Comparison of ENCODE assay signal across 10 cellular contexts in the genomic region with DNA sequence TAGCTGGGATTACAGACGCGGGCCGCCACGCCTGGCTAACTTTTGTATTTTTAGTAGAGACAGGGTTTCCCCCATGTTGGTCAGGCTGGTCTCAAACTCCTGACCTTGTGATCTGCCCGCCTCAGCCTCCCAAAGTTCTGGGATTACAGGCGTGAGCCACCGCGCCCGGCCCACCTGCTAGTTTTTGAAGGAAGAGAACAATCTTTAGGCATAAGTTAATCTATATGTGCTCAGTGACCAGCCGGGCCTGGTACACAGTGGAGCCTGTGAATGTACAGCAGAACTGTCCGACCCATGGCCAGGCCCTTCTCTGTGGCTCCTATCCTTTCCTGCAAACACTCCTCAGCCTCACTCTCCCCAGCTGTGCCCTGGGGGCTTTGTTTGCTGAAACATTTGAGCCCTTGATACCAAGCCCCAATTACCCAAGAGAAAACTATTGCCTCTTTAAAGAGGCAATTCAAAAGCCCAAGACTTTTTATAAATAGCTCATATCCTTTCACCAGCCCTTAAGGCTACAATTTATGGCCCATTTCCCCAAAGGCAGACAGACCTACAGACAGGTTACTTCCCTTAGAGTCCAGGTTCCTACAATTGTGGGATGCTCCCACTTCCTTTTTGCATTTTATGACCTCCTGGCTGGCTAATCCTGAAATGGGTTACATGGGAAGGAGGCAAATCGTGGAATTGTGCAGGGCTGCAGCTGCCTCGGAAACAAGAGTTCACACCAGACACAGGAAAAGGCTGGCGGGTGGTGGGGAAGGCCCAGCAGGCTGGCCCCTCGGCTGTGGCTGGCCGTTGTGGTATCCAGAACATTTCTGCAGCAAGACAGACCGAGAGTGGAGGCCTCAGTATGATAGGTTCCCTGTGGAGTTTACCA. TPM values are rescaled to one million over a fixed set of nuclear protein-coding genes. Genes with fewer than 3 reads are reported as not detected.
DNase-seq lines count a peak whose midpoint lies in the region; ATAC-seq and TF ChIP-seq lines count a peak whose summit lies in the region.
"Had no signal": no experiment of that assay in that cellular context is flagged by ENCODE, and none has a peak within 500 bp of the region (broad histone marks: within the 10 kb centered on the region; RNA-seq: fewer than 3 reads in every experiment).

No MANE protein-coding gene starts in this region.

- H2AFZ ChIP-seq in MM.1S (ENCODE audit: low read length) (peak overlapping the region; percentile 57), SK-N-SH (ENCODE audit: low read depth) (no peak overlapping the region)

- H3K9ac ChIP-seq in MM.1S (ENCODE audit: low read length) (peak overlapping the region; percentile 8; the same call in 1 of the 2 replicates), mesendoderm (ENCODE audit: low read length) (peak overlapping the region; percentile 8), SK-N-SH (no peak overlapping the region)

- H3K36me3 ChIP-seq in MM.1S (replicated peaks; ENCODE audit: insufficient read depth, low read length) = no peaks in the 10 kb centered on the region
- no peaks in the 10 kb centered on the region for H3K36me3 ChIP-seq in mesendoderm (ENCODE audit: control insufficient read depth, insufficient read depth, low read length)
- H3K36me3 ChIP-seq in SK-N-SH (replicated peaks in 1 of 2; ENCODE audit: control insufficient read depth in 1 of 2, insufficient read depth in 2 of 2, low read length in 1 of 2) = peaks cover 0 to 14% of the 10 kb centered on the region in 2 experiments
- H3K36me3 ChIP-seq: prostate gland had no signal

- POLR2A ChIA-PET in SK-N-SH (lab: Yijun Ruan, JAX) = interaction anchor here (0.8 kb wide), 1 partner anchor 30 kb away, joined by 3 read pairs; no protein-coding TSS in a partner anchor

- no peak for TF ChIP-seq EP300 in SK-N-SH (IDR thresholded peaks at IDR 0.05; ENCODE audit: borderline replicate concordance in 1 of 2, low read depth in 1 of 2, low read length in 1 of 2)

- H3K9me3 ChIP-seq in MM.1S (replicated peaks; ENCODE audit: insufficient read depth, low read length) = no peaks in the 10 kb centered on the region
- no peaks in the 10 kb centered on the region for H3K9me3 ChIP-seq in SK-N-SH
- H3K9me3 ChIP-seq: prostate gland, SJSA1 had no signal

- H4K20me1 ChIP-seq in MM.1S (ENCODE audit: insufficient read depth, low read length) (no peaks in the 10 kb centered on the region), SK-N-SH (ENCODE audit: insufficient read depth) (no peaks in the 10 kb centered on the region)

- no peaks in the 10 kb centered on the region for H3K4me1 ChIP-seq in MM.1S (ENCODE audit: low read length)
- peaks cover 23% of the 10 kb centered on the region for H3K4me1 ChIP-seq in mesendoderm (ENCODE audit: control insufficient read depth, low read depth, low read length)
- H3K4me1 ChIP-seq in SK-N-SH (ENCODE audit: control insufficient read depth in 1 of 2, insufficient read depth in 2 of 2, low read depth in 1 of 2, low read length in 1 of 2) = peaks cover 11 to 31% of the 10 kb centered on the region in 2 experiments; a peak in 3 of 4 replicates
- H3K4me1 ChIP-seq: prostate gland had no signal

- H3K4ac ChIP-seq in mesendoderm (ENCODE audit: low read depth, low read length) = no peak overlapping the region

- H2AK5ac ChIP-seq in mesendoderm (ENCODE audit: low read length) = no peak overlapping the region

- peak overlapping the region; percentile 28 for H2BK15ac ChIP-seq in mesendoderm (replicated peaks; ENCODE audit: low read depth)

- no CpG with 5 or more reads among the region's 17 CpGs for WGBS in mesendoderm (ENCODE audit: extremely low coverage, insufficient coverage, low lambda C conversion rate)
- WGBS in SK-N-SH (ENCODE audit: low lambda C conversion rate) = 89% methylated on average over 10 of the region's 17 CpGs

- H3K18ac ChIP-seq in mesendoderm (ENCODE audit: low read length) = peak overlapping the region; percentile 28

- H3K23ac ChIP-seq in mesendoderm (ENCODE audit: low read length) = no peak overlapping the region

- no peak overlapping the region for H3K27ac ChIP-seq in MM.1S (ENCODE audit: low read length)
- H3K27ac ChIP-seq in mesendoderm (ENCODE audit: low read depth, low read length) = peak overlapping the region; percentile 56
- peak overlapping the region in 1 of 2 experiments; percentile 54; a peak in 1 of 4 replicates for H3K27ac ChIP-seq in SK-N-SH (ENCODE audit: low read depth in 2 of 2, low read length in 1 of 2)
- H3K27ac ChIP-seq: prostate gland, SJSA1 had no signal

- H2BK120ac ChIP-seq in mesendoderm (ENCODE audit: low read depth, low read length) = no peak overlapping the region

- no peak overlapping the region for H4K5ac ChIP-seq in mesendoderm (ENCODE audit: low read length)

- H4K8ac ChIP-seq in mesendoderm (ENCODE audit: low read depth, low read length) = no peak overlapping the region

- H3K4me2 ChIP-seq in MM.1S (ENCODE audit: low read depth, low read length) (peak overlapping the region; percentile 53), mesendoderm (ENCODE audit: low read length) (no peak overlapping the region), SK-N-SH (no peak overlapping the region)

- intact Hi-C loops in posterior vena cava (cut with DNase I) = no loop called here

- H3K4me3 ChIP-seq in MM.1S (ENCODE audit: low read length) = no peak overlapping the region
- no peak overlapping the region for H3K4me3 ChIP-seq in mesendoderm (ENCODE audit: low read length)
- H3K4me3 ChIP-seq in SK-N-SH (ENCODE audit: low read depth in 2 of 2, low read length in 1 of 2) = no peak overlapping the region
- H3K4me3 ChIP-seq: prostate gland, SJSA1 had no signal

- CTCF ChIA-PET in SK-N-SH (lab: Yijun Ruan, JAX) = interaction anchor here (1.0 to 1.9 kb wide), 3 partner anchors 7 to 261 kb away, joined by 3 to 11 read pairs (median 5); no protein-coding TSS in a partner anchor

- TF ChIP-seq RAD21 in SK-N-SH (IDR thresholded peaks at IDR 0.05; ENCODE audit: low read length) = no peak

- H3K56ac ChIP-seq in mesendoderm (ENCODE audit: low read length) = peak overlapping the region; percentile 77

- peaks cover 11% of the 10 kb centered on the region for H3K79me1 ChIP-seq in mesendoderm (ENCODE audit: low read length)

- H3K79me2 ChIP-seq in MM.1S (ENCODE audit: low read length) (no peaks in the 10 kb centered on the region), mesendoderm (ENCODE audit: control insufficient read depth, insufficient read depth, low read length) (peaks cover 9% of the 10 kb centered on the region), SK-N-SH (ENCODE audit: insufficient read depth) (no peaks in the 10 kb centered on the region)

- peak overlapping the region; percentile 34 for H2BK5ac ChIP-seq in mesendoderm (ENCODE audit: low read length)

- H3K27me3 ChIP-seq in MM.1S (replicated peaks; ENCODE audit: insufficient read depth, low read length) = no peaks in the 10 kb centered on the region
- no peaks in the 10 kb centered on the region for H3K27me3 ChIP-seq in mesendoderm (ENCODE audit: insufficient read depth, low read length, poor library complexity)
- no peaks in the 10 kb centered on the region for H3K27me3 ChIP-seq in SK-N-SH (ENCODE audit: insufficient read depth)
- H3K27me3 ChIP-seq: SJSA1 had no signal

- H3K9me2 ChIP-seq in MM.1S (replicated peaks; ENCODE audit: insufficient read depth, low read length) (no peaks in the 10 kb centered on the region), SK-N-SH (no peaks in the 10 kb centered on the region)

- TF ChIP-seq CTCF in MM.1S (IDR thresholded peaks at IDR 0.05; ENCODE audit: low read length) (no peak), SK-N-SH (IDR thresholded peaks at IDR 0.05) (no peak)

- H3F3A ChIP-seq in MM.1S (ENCODE audit: insufficient read depth, low read length) (no peaks in the 10 kb centered on the region), SK-N-SH (replicated peaks; ENCODE audit: insufficient read depth) (peaks cover 4% of the 10 kb centered on the region)

- ATAC-seq in GM18861 (IDR thresholded peaks at IDR 0.05; ENCODE audit: unreplicated experiment) = peak; percentile 56
- peak; percentile 70 for ATAC-seq in GM21786 (IDR thresholded peaks at IDR 0.05; ENCODE audit: unreplicated experiment)

- no peak for DNase-seq in MM.1S
- DNase-seq in mesendoderm = peak; percentile 76
- no peak for DNase-seq in stimulated activated naive CD4-positive, alpha-beta T cell (lab: John Stamatoyannopoulos, UW)
- DNase-seq in posterior vena cava (ENCODE audit: low spot score) = no peak
- no peak for DNase-seq in NCI-H748 treated with DMSO at 0.1 percent for 48 hours (lab: John Stamatoyannopoulos, UW)
- DNase-seq in SK-N-SH = no peak

TF ChIP-seq in SK-N-SH, 30 proteins besides CTCF, POLR2A, EP300 and RAD21 (continues in another document):
- TF ChIP-seq SIN3A (IDR thresholded peaks at IDR 0.05; ENCODE audit: borderline replicate concordance, low read depth, low read length) = no peak
- no peak for TF ChIP-seq USF1 (IDR thresholded peaks at IDR 0.05; ENCODE audit: borderline replicate concordance, low read depth)
- TF ChIP-seq TCF12 (IDR thresholded peaks at IDR 0.05) = no peak
- TF ChIP-seq TAF1 (IDR thresholded peaks at IDR 0.05; ENCODE audit: borderline replicate concordance, low read depth, low read length) = no peak
- TF ChIP-seq, protein P1, sequence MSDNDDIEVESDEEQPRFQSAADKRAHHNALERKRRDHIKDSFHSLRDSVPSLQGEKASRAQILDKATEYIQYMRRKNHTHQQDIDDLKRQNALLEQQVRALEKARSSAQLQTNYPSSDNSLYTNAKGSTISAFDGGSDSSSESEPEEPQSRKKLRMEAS (IDR thresholded peaks at IDR 0.05; ENCODE audit: low read depth) = no peak
- TF ChIP-seq, protein P2, sequence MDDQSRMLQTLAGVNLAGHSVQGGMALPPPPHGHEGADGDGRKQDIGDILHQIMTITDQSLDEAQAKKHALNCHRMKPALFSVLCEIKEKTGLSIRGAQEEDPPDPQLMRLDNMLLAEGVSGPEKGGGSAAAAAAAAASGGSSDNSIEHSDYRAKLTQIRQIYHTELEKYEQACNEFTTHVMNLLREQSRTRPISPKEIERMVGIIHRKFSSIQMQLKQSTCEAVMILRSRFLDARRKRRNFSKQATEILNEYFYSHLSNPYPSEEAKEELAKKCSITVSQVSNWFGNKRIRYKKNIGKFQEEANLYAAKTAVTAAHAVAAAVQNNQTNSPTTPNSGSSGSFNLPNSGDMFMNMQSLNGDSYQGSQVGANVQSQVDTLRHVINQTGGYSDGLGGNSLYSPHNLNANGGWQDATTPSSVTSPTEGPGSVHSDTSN (IDR thresholded peaks at IDR 0.05) = no peak
- TF ChIP-seq JUND (IDR thresholded peaks at IDR 0.05) = no peak
- no peak for TF ChIP-seq EZH2phosphoT487 (IDR thresholded peaks at IDR 0.05; ENCODE audit: borderline replicate concordance, low read depth)

RNA-seq across cellular contexts. Expression of gene SPRY4, which starts 37.5 kb away (rescaled TPM):
- polyA plus RNA-seq in mesendoderm (2013, experiment 1 of 2) = 72.5 TPM
- polyA plus RNA-seq in mesendoderm (2013, experiment 2 of 2) = 71.1 TPM
- 10 to 100 TPM; 12.5 to 20.7 TPM for total RNA-seq in posterior vena cava
- polyA plus RNA-seq in SK-N-SH (2012; rRNA removed) = 12.2 and 18.0 TPM in 2 replicates
- polyA plus RNA-seq in SK-N-SH (2012; cell fraction: cytosol; rRNA removed) = 6.7 and 9.0 TPM in 2 replicates
- 49.5 and 71.0 TPM in 2 replicates for polyA plus RNA-seq in SK-N-SH (2012; cell fraction: nucleus; rRNA removed)
